ENCODE assay signal across 1 cellular context in the genomic region with DNA sequence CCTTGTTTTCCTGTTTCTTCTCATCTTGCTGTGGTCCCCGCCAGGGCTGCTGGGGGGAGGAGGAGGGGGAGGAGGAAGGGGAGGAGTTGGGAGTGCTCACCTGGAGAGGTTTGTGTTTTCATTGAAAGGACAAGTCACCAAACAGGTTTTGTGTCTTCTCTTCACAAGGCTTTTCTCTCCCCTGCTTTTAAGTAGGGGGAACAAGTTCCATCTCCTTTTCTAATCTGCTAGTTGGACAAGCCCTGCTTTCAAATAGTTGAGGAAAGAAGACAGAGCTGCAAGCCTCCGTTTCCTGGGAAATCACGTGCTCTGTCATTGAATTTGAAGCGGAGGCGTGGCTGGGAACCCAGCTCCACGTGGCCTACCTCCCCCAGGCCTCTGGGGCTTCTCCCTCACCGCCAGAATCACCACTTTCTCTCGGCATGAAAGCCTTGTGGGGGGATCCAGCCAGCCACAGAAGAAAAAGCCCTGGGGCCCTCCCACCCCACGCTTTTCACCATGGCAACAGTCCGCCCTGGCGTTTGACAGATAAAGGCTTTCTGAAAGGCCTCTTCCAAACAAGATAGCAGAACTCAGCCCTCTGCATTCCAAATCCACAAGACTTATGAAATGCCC.
TF ChIP-seq lines count a peak whose summit lies in the region.

No MANE protein-coding gene starts in this region.

TF ChIP-seq in GM12878, 131 proteins besides CTCF, POLR2A, EP300 and RAD21 (continued from another document):
- TF ChIP-seq, protein P1, sequence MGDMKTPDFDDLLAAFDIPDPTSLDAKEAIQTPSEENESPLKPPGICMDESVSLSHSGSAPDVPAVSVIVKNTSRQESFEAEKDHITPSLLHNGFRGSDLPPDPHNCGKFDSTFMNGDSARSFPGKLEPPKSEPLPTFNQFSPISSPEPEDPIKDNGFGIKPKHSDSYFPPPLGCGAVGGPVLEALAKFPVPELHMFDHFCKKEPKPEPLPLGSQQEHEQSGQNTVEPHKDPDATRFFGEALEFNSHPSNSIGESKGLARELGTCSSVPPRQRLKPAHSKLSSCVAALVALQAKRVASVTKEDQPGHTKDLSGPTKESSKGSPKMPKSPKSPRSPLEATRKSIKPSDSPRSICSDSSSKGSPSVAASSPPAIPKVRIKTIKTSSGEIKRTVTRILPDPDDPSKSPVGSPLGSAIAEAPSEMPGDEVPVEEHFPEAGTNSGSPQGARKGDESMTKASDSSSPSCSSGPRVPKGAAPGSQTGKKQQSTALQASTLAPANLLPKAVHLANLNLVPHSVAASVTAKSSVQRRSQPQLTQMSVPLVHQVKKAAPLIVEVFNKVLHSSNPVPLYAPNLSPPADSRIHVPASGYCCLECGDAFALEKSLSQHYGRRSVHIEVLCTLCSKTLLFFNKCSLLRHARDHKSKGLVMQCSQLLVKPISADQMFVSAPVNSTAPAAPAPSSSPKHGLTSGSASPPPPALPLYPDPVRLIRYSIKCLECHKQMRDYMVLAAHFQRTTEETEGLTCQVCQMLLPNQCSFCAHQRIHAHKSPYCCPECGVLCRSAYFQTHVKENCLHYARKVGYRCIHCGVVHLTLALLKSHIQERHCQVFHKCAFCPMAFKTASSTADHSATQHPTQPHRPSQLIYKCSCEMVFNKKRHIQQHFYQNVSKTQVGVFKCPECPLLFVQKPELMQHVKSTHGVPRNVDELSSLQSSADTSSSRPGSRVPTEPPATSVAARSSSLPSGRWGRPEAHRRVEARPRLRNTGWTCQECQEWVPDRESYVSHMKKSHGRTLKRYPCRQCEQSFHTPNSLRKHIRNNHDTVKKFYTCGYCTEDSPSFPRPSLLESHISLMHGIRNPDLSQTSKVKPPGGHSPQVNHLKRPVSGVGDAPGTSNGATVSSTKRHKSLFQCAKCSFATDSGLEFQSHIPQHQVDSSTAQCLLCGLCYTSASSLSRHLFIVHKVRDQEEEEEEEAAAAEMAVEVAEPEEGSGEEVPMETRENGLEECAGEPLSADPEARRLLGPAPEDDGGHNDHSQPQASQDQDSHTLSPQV (IDR thresholded peaks at IDR 0.05): no peak
- TF ChIP-seq EGR1 (IDR thresholded peaks at IDR 0.05; ENCODE audit: borderline replicate concordance in 1 of 2, low read depth in 2 of 2, low read length in 2 of 2): no peak
- peak; percentile 74; the same call in 1 of the 2 replicates for TF ChIP-seq MXI1 (IDR thresholded peaks at IDR 0.05; ENCODE audit: low read depth, low read length)
- no peak; the same call in 1 of the 2 replicates for TF ChIP-seq IKZF1 (conservative IDR thresholded peaks at IDR 0.05)
- TF ChIP-seq, protein P2, sequence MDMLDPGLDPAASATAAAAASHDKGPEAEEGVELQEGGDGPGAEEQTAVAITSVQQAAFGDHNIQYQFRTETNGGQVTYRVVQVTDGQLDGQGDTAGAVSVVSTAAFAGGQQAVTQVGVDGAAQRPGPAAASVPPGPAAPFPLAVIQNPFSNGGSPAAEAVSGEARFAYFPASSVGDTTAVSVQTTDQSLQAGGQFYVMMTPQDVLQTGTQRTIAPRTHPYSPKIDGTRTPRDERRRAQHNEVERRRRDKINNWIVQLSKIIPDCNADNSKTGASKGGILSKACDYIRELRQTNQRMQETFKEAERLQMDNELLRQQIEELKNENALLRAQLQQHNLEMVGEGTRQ (IDR thresholded peaks at IDR 0.05; ENCODE audit: borderline replicate concordance, low read depth, low read length): peak; percentile 70
- TF ChIP-seq GABPA (IDR thresholded peaks at IDR 0.05; ENCODE audit: low read depth): no peak
- peak; percentile 81 to 84 for TF ChIP-seq BHLHE40 (IDR thresholded peaks at IDR 0.05; ENCODE audit: borderline replicate concordance in 1 of 2, low read depth in 2 of 2, low read length in 1 of 2)
- TF ChIP-seq, protein P3, sequence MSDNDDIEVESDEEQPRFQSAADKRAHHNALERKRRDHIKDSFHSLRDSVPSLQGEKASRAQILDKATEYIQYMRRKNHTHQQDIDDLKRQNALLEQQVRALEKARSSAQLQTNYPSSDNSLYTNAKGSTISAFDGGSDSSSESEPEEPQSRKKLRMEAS (IDR thresholded peaks at IDR 0.05; ENCODE audit: low read depth, low read length): 0 out of 2 replicates have a peak, but pooled peaks have one; percentile 41
- peak; percentile 71 for TF ChIP-seq MEF2B (IDR thresholded peaks at IDR 0.05; ENCODE audit: partially characterized antibody, poor library complexity, severe bottlenecking)
- peak; percentile 96 for TF ChIP-seq RAD51 (IDR thresholded peaks at IDR 0.05)
- TF ChIP-seq ASH2L (IDR thresholded peaks at IDR 0.05; ENCODE audit: borderline replicate concordance, low read depth): no peak
- TF ChIP-seq YBX1 (IDR thresholded peaks at IDR 0.05): no peak
- TF ChIP-seq, protein P4, sequence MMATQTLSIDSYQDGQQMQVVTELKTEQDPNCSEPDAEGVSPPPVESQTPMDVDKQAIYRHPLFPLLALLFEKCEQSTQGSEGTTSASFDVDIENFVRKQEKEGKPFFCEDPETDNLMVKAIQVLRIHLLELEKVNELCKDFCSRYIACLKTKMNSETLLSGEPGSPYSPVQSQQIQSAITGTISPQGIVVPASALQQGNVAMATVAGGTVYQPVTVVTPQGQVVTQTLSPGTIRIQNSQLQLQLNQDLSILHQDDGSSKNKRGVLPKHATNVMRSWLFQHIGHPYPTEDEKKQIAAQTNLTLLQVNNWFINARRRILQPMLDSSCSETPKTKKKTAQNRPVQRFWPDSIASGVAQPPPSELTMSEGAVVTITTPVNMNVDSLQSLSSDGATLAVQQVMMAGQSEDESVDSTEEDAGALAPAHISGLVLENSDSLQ (IDR thresholded peaks at IDR 0.05): peak; percentile 63
- no peak for TF ChIP-seq RB1 (IDR thresholded peaks at IDR 0.05; ENCODE audit: borderline replicate concordance)
- TF ChIP-seq, protein P5, sequence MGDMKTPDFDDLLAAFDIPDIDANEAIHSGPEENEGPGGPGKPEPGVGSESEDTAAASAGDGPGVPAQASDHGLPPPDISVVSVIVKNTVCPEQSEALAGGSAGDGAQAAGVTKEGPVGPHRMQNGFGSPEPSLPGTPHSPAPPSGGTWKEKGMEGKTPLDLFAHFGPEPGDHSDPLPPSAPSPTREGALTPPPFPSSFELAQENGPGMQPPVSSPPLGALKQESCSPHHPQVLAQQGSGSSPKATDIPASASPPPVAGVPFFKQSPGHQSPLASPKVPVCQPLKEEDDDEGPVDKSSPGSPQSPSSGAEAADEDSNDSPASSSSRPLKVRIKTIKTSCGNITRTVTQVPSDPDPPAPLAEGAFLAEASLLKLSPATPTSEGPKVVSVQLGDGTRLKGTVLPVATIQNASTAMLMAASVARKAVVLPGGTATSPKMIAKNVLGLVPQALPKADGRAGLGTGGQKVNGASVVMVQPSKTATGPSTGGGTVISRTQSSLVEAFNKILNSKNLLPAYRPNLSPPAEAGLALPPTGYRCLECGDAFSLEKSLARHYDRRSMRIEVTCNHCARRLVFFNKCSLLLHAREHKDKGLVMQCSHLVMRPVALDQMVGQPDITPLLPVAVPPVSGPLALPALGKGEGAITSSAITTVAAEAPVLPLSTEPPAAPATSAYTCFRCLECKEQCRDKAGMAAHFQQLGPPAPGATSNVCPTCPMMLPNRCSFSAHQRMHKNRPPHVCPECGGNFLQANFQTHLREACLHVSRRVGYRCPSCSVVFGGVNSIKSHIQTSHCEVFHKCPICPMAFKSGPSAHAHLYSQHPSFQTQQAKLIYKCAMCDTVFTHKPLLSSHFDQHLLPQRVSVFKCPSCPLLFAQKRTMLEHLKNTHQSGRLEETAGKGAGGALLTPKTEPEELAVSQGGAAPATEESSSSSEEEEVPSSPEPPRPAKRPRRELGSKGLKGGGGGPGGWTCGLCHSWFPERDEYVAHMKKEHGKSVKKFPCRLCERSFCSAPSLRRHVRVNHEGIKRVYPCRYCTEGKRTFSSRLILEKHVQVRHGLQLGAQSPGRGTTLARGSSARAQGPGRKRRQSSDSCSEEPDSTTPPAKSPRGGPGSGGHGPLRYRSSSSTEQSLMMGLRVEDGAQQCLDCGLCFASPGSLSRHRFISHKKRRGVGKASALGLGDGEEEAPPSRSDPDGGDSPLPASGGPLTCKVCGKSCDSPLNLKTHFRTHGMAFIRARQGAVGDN (IDR thresholded peaks at IDR 0.05): peak; percentile 31; the same call in 1 of the 2 replicates
- no peak for TF ChIP-seq ATF7 (IDR thresholded peaks at IDR 0.05; ENCODE audit: low read depth)
- TF ChIP-seq HDGF (IDR thresholded peaks at IDR 0.05): 0 out of 2 replicates have a peak, but pooled peaks have one; percentile 25
